ENCODE assay signal across 1 cellular context in genomic region chr4:7328162-7328912, GRCh38.
TF ChIP-seq lines count a peak whose summit lies in the region.

No MANE protein-coding gene starts in this region.

TF ChIP-seq in IMR-90, 13 proteins besides CTCF, POLR2A, EP300 and RAD21 (continued from another document):
- TF ChIP-seq, protein P1, sequence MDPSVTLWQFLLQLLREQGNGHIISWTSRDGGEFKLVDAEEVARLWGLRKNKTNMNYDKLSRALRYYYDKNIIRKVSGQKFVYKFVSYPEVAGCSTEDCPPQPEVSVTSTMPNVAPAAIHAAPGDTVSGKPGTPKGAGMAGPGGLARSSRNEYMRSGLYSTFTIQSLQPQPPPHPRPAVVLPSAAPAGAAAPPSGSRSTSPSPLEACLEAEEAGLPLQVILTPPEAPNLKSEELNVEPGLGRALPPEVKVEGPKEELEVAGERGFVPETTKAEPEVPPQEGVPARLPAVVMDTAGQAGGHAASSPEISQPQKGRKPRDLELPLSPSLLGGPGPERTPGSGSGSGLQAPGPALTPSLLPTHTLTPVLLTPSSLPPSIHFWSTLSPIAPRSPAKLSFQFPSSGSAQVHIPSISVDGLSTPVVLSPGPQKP (IDR thresholded peaks at IDR 0.05; ENCODE audit: borderline replicate concordance, low read depth, low read length) = no peak
- no peak for TF ChIP-seq SMC3 (IDR thresholded peaks at IDR 0.05; ENCODE audit: low read depth, low read length)
